In genomic region chr16:17304124-17304813, GRCh38 we compare ENCODE assay signal across 12 cellular contexts.
DNase-seq lines count a peak whose midpoint lies in the region; ATAC-seq and TF ChIP-seq lines count a peak whose summit lies in the region.
"Had no signal": no experiment of that assay in that cellular context is flagged by ENCODE, and none has a peak within 500 bp of the region (broad histone marks: within the 10 kb centered on the region; RNA-seq: fewer than 3 reads in every experiment).

No MANE protein-coding gene starts in this region.

- in situ Hi-C loops in GM13976 (cut with MboI; ENCODE audit: low sequenced_read_pairs, unreplicated experiment) = no loop called here

- DNase-seq in Right ventricle myocardium superior = no peak
- DNase-seq in cardiac septum (ENCODE audit: low spot score) = no peak
- peak; percentile 56 for DNase-seq in epithelial cell of esophagus (ENCODE audit: low read depth)
- DNase-seq in GM13976 (ENCODE audit: low spot score) = no peak
- no peak for DNase-seq in erythroblast (lab: John Stamatoyannopoulos, UW)
- no peak for DNase-seq in T-helper 1 cell
- DNase-seq: activated CD8-positive, alpha-beta T cell treated with anti-CD3 and anti-CD28 coated beads, Interleukin-2, amount 10 ng/mL, durations not matched to agents 7 days and 5 days; NCI-H446 treated with DMSO at 0.1 percent for 48 hours; posterior cingulate gyrus; SW 1271 had no signal

- H3K4me1 ChIP-seq in muscle layer of colon (ENCODE audit: insufficient read depth, low read length) = peaks cover 75% of the 10 kb centered on the region

- intact Hi-C loops in Right ventricle myocardium superior (cut with DNase I) = no loop called here
- intact Hi-C loops in cardiac septum (cut with DNase I) = no loop called here

- peak overlapping the region; percentile 69 for H3K27ac ChIP-seq in muscle layer of colon (ENCODE audit: low read depth, low read length)

- H3K9me3 ChIP-seq in muscle layer of colon (ENCODE audit: low read length) = no peaks in the 10 kb centered on the region

- peak; percentile 63 for ATAC-seq in Right ventricle myocardium superior (ENCODE audit: poor library complexity)
- ATAC-seq in GM18873 (IDR thresholded peaks at IDR 0.05; ENCODE audit: low FRiP score, unreplicated experiment) = no peak
- ATAC-seq: activated CD8-positive, alpha-beta T cell treated with anti-CD3 and anti-CD28 coated beads, Interleukin-2, amount 10 ng/mL, durations not matched to agents 7 days and 5 days had no signal

- peak overlapping the region; percentile 2 for H3K9ac ChIP-seq in muscle layer of colon (ENCODE audit: low read length)

- no peaks in the 10 kb centered on the region for H3K36me3 ChIP-seq in muscle layer of colon (ENCODE audit: insufficient read depth, low read length)

- H3K27me3 ChIP-seq in muscle layer of colon (ENCODE audit: control insufficient read depth in 1 of 2, insufficient read depth in 2 of 2, low read length in 2 of 2) = no peaks in the 10 kb centered on the region

- H3K4me3 ChIP-seq in epithelial cell of esophagus (ENCODE audit: low read length) (no peak overlapping the region), muscle layer of colon (ENCODE audit: low read depth in 1 of 2, low read length in 2 of 2) (no peak overlapping the region)

- TF ChIP-seq POLR2A in erythroblast (IDR thresholded peaks at IDR 0.05; ENCODE audit: low read length) = no peak

- TF ChIP-seq CTCF in epithelial cell of esophagus (IDR thresholded peaks at IDR 0.05; ENCODE audit: insufficient read depth, low read depth, low read length, missing control alignments) = no peak
- TF ChIP-seq CTCF in GM13976 (IDR thresholded peaks at IDR 0.05; ENCODE audit: borderline replicate concordance, control extremely low read depth, extremely low read depth, insufficient read depth, missing control alignments) = no peak
